ENCODE assay signal across 1 cellular context in the genomic region with DNA sequence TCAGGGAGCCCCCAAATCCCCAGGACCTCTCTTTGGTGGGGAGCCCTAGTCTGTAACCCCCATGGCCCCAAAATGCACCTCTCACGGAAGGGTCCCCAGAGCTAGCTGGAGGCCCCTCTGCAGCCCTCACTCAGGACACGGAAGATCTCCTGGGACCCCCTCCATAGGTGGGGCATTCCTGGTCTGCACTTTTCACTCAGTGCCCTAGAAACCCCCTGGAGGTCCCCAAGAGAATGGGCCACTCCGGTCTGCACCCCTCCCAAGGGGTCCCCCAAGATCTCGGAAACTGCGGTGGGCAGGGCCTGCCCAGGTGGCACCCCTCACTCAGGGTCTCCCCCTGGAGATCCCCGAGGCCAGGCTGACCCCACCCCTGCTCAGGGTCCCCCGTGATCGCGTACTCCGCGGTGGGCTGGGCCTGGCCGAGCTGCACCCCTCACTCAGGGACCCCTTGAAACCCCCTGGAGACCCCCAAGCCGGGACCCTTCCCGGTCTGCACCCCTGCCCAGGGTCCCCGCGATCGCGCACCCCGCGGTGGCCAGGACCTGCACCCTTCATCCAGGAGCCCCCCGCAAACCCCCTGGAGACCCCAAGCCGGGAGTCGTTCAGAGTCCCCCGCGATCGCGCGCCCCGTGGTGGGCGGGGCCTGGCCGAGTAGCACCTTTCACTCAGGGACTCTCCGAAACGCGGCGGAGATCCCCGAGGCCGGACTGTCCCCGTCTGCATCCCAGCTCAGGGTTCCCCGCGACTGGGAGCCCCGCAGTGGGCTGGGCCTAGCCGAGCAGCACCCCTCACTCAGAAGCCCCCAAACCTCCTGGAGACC.
TF ChIP-seq lines count a peak whose summit lies in the region.

No MANE protein-coding gene starts in this region.

TF ChIP-seq in K562, 482 proteins besides CTCF, POLR2A, EP300 and RAD21:
- 0 out of 2 replicates have a peak, but pooled peaks have one; percentile 23 for TF ChIP-seq GABPB1 (CRISPR knock-in tag; IDR thresholded peaks at IDR 0.05)
- TF ChIP-seq, protein P1, sequence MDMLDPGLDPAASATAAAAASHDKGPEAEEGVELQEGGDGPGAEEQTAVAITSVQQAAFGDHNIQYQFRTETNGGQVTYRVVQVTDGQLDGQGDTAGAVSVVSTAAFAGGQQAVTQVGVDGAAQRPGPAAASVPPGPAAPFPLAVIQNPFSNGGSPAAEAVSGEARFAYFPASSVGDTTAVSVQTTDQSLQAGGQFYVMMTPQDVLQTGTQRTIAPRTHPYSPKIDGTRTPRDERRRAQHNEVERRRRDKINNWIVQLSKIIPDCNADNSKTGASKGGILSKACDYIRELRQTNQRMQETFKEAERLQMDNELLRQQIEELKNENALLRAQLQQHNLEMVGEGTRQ (CRISPR knock-in tag; IDR thresholded peaks at IDR 0.05): no peak
- 0 out of 2 replicates have a peak, but pooled peaks have one; percentile 18 for TF ChIP-seq ZBTB1 (CRISPR knock-in tag; IDR thresholded peaks at IDR 0.05; ENCODE audit: borderline replicate concordance, low read depth)
- peak; percentile 10 for TF ChIP-seq CHD1 (IDR thresholded peaks at IDR 0.05; ENCODE audit: low read length)
- 0 out of 2 replicates have a peak, but pooled peaks have one; percentile 30 for TF ChIP-seq SP1 (CRISPR knock-in tag; IDR thresholded peaks at IDR 0.05)
- no peak for TF ChIP-seq ZNF124 (CRISPR knock-in tag; IDR thresholded peaks at IDR 0.05)
- peak; percentile 36 for TF ChIP-seq CCNT2 (IDR thresholded peaks at IDR 0.05; ENCODE audit: borderline replicate concordance, extremely low read depth, insufficient read length, low read depth, low read length)
- 0 out of 2 replicates have a peak, but pooled peaks have one; percentile 4 for TF ChIP-seq TFAP4 (CRISPR knock-in tag; IDR thresholded peaks at IDR 0.05; ENCODE audit: borderline replicate concordance)
- no peak for TF ChIP-seq ZNF24 (IDR thresholded peaks at IDR 0.05)
- TF ChIP-seq ZBTB7A (IDR thresholded peaks at IDR 0.05; ENCODE audit: borderline replicate concordance, control insufficient read depth, low read depth, low read length): peak; percentile 77
- TF ChIP-seq, protein P2, sequence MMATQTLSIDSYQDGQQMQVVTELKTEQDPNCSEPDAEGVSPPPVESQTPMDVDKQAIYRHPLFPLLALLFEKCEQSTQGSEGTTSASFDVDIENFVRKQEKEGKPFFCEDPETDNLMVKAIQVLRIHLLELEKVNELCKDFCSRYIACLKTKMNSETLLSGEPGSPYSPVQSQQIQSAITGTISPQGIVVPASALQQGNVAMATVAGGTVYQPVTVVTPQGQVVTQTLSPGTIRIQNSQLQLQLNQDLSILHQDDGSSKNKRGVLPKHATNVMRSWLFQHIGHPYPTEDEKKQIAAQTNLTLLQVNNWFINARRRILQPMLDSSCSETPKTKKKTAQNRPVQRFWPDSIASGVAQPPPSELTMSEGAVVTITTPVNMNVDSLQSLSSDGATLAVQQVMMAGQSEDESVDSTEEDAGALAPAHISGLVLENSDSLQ (IDR thresholded peaks at IDR 0.05): peak; percentile 73
- TF ChIP-seq RBFOX2 (IDR thresholded peaks at IDR 0.05; ENCODE audit: low read depth, low read length): peak; percentile 68
- TF ChIP-seq SAP30 (IDR thresholded peaks at IDR 0.05; ENCODE audit: borderline replicate concordance, insufficient read depth, low read depth, low read length, poor library complexity, severe bottlenecking): peak; percentile 41
- peak; percentile 50; the same call in 1 of the 2 replicates for TF ChIP-seq ZBTB40 (IDR thresholded peaks at IDR 0.05)
- TF ChIP-seq ZBTB40 (CRISPR knock-in tag; IDR thresholded peaks at IDR 0.05): no peak
- TF ChIP-seq THRAP3 (IDR thresholded peaks at IDR 0.05; ENCODE audit: borderline replicate concordance): no peak
- no peak for TF ChIP-seq PML (IDR thresholded peaks at IDR 0.05; ENCODE audit: low read length)
- TF ChIP-seq ZFX (CRISPR knock-in tag; IDR thresholded peaks at IDR 0.05): 0 out of 2 replicates have a peak, but pooled peaks have one; percentile 21
- TF ChIP-seq SAFB (IDR thresholded peaks at IDR 0.05; ENCODE audit: borderline replicate concordance, low read depth, low read length): peak; percentile 77; the same call in 1 of the 2 replicates
- 0 out of 4 replicates have a peak, but pooled peaks of 1 of the 2 experiments have one; percentile 6 for TF ChIP-seq MAZ (CRISPR knock-in tag; conservative IDR thresholded peaks at IDR 0.05 in 1 of 2, IDR thresholded peaks at IDR 0.05 in 1 of 2)
TF ChIP-seq in K562: peak in this region for 14.
